Comparison of ENCODE assay signal across 29 cellular contexts in genomic region chr3:38835939-38836338, GRCh38. TPM values are rescaled to one million over a fixed set of nuclear protein-coding genes. Genes with fewer than 3 reads are reported as not detected.
"Had no signal": no experiment of that assay in that cellular context is flagged by ENCODE, and none has a peak within 500 bp of the region (broad histone marks: within the 10 kb centered on the region; RNA-seq: fewer than 3 reads in every experiment).

No MANE protein-coding gene starts in this region.

- H3K9me3 ChIP-seq: mucosa of descending colon, suprapubic skin, transverse colon, vagina had no signal

- H3K36me3 Mint-ChIP-seq: activated naive CD8-positive, alpha-beta T cell treated with anti-CD3 and anti-CD28 coated beads for 36 hours; brain; naive B cell had no signal

- H3K27me3 ChIP-seq: foreskin keratinocyte, suprapubic skin, transverse colon, vagina had no signal

- ATAC-seq: effector memory CD8-positive, alpha-beta T cell; foreskin keratinocyte; left lobe of liver; mucosa of descending colon had no signal

- H3K9me3 Mint-ChIP-seq: activated naive CD8-positive, alpha-beta T cell treated with anti-CD3 and anti-CD28 coated beads for 36 hours; effector memory CD8-positive, alpha-beta T cell; stimulated activated naive CD8-positive, alpha-beta T cell treated with anti-CD3 and anti-CD28 coated beads, Interleukin-15, Interleukin-2, amounts not matched to agents 100 ng/mL and 50 ng/mL, for 24 hours had no signal

- H3K4me3 ChIP-seq: mucosa of descending colon, suprapubic skin, transverse colon, vagina had no signal

- DNase-seq: activated CD4-positive, alpha-beta T cell treated with anti-CD3 and anti-CD28 coated beads for 1 hour; activated CD4-positive, alpha-beta T cell treated with anti-CD3 and anti-CD28 coated beads, Interleukin-2, amount 50 U/mL, for 4 hours; activated naive CD4-positive, alpha-beta T cell; activated naive CD8-positive, alpha-beta T cell treated with anti-CD3 and anti-CD28 coated beads for 36 hours; activated T-cell treated with anti-CD3 and anti-CD28 coated beads for 4 hours; amygdala; caudate nucleus; effector memory CD8-positive, alpha-beta T cell; foreskin keratinocyte; head of caudate nucleus; mucosa of descending colon; naive B cell; retina; stimulated activated CD4-positive, alpha-beta T cell treated with anti-CD3 and anti-CD28 coated beads, Interleukin-12 subunit alpha, Interleukin-12 subunit beta, amount 100 ng/mL, for 4 hours; stimulated activated CD4-positive, alpha-beta T cell treated with anti-CD3 and anti-CD28 coated beads, Interleukin-2, amount 100 ng/mL, for 24 hours; T-helper 2 cell; transverse colon had no signal

- H3K4me1 ChIP-seq: foreskin keratinocyte had no signal

- H3K27ac Mint-ChIP-seq: activated naive CD8-positive, alpha-beta T cell treated with anti-CD3 and anti-CD28 coated beads for 36 hours; brain; effector memory CD8-positive, alpha-beta T cell; naive B cell had no signal

- H3K27ac ChIP-seq: epithelial cell of prostate, foreskin keratinocyte, suprapubic skin, transverse colon, vagina, VCaP had no signal

- H3K4me3 Mint-ChIP-seq: activated naive CD8-positive, alpha-beta T cell treated with anti-CD3 and anti-CD28 coated beads for 36 hours; brain; effector memory CD8-positive, alpha-beta T cell; naive B cell; neural crest cell; stimulated activated naive CD8-positive, alpha-beta T cell treated with anti-CD3 and anti-CD28 coated beads, Interleukin-15, Interleukin-2, amounts not matched to agents 100 ng/mL and 50 ng/mL, for 24 hours had no signal

- H3K36me3 ChIP-seq: suprapubic skin, transverse colon, vagina had no signal

- H3K4me1 Mint-ChIP-seq: naive B cell had no signal

RNA-seq across cellular contexts. Expression of gene SCN10A, which starts 19.9 kb away (rescaled TPM):
- total RNA-seq: activated naive CD8-positive, alpha-beta T cell treated with anti-CD3 and anti-CD28 coated beads for 36 hours; dermis microvascular lymphatic vessel endothelial cell; fibroblast of lung; foreskin keratinocyte; left lobe of liver; lung microvascular endothelial cell; mucosa of descending colon; neural crest cell; omental fat pad; suprapubic skin; transverse colon; vagina had no signal
